8 cellular contexts compared by ENCODE assay signal in the genomic region with DNA sequence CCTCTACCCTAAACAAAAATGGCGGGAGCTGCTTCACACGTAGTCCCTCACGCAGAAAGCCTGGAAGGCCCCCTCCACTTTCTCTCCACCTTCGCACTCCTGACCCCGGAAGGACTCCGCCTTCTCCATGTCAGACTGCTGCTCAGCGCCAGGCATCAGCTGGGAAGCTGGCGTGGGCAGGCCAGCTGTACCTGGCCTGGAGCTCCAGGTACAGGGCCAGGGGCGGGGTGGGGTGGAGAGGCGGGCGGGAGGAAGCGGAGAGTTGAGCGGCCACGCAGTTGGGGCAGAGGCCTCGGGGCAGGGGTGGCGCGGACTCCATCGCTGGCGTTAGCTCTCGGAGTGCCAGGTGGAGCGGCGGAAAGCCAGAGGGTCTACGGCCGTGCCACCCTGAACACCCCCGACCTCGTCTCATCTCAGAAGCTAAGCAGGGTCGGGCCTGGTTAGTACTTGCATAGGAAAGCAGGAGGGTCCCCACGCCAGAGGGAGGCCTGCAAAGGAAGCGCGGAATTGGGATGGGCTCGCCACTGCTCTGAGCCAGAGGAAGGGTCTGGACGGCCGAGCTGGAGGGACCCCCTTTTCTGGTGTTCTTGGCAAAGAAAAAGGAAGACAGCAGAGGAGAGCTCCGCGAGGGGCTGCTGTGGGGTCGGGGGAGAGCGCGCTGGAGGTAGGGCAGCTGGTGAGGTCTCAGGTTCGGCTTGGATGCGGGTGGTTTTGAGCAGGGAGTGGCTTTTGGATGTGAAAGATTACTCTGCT. TPM values are rescaled to one million over a fixed set of nuclear protein-coding genes. Genes with fewer than 3 reads are reported as not detected.
DNase-seq lines count a peak whose midpoint lies in the region; ATAC-seq and TF ChIP-seq lines count a peak whose summit lies in the region.

A gene with protein sequence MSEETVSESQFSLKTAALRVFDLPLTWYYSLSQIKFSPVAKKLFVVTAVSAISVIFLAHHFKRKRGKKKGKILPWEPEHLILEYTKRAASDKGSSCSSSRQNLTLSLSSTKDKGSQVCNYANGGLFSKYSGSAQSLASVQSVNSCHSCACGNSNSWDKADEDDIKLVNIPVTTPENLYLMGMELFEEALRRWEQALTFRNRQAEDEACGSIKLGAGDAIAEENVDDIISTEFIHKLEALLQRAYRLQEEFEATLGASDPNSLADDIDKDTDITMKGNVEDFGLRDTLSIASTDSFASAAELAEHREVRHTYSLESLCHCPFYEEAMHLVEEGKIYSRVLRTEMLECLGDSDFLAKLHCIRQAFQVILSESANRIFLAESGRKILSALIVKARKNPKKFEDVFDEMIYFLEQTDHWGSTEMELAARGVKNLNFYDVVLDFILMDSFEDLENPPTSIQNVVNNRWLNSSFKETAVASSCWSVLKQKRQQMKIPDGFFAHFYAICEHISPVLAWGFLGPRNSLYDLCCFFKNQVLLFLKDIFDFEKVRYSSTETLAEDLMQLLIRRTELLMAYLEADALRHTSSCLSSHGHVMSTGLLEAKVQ (plus strand): TSS at position 121 of the 753 bp plus-strand sequence. CDS start 3,604 bp downstream, outside the sequence.

- intact Hi-C loops in natural killer cell (cut with micrococcal nuclease), result loop anchor here (1.0 to 5.0 kb wide), 2 partner anchors 20 to 97 kb away; a partner anchor contains a TSS

- H3K4me3 ChIP-seq in LNCaP clone FGC (ENCODE audit: low read depth, low read length), result peak within 1 kb of the TSS; percentile 94

- H3K4me1 Mint-ChIP-seq in activated T-helper 17 cell treated with anti-CD3 and anti-CD28 coated beads, Interleukin-2, amount 50 U/mL, for 72 hours, result peaks cover 14% of the 10 kb centered on the region
- peaks cover 27 to 32% of the 10 kb centered on the region in 2 donors for H3K4me1 Mint-ChIP-seq in natural killer cell

- no peak for TF ChIP-seq CTCF in LNCaP clone FGC (IDR thresholded peaks at IDR 0.05; ENCODE audit: control insufficient read depth, extremely low read depth, insufficient read depth)
- no peak for TF ChIP-seq CTCF in natural killer cell (IDR thresholded peaks at IDR 0.05)

- H3K9me3 Mint-ChIP-seq in activated T-helper 17 cell treated with anti-CD3 and anti-CD28 coated beads, Interleukin-2, amount 50 U/mL, for 72 hours, result no peaks in the 10 kb centered on the region
- H3K9me3 Mint-ChIP-seq in natural killer cell, result no peaks in the 10 kb centered on the region

- H3K27ac Mint-ChIP-seq in activated T-helper 17 cell treated with anti-CD3 and anti-CD28 coated beads, Interleukin-2, amount 50 U/mL, for 72 hours, result peak within 1 kb of the TSS; percentile 93
- H3K27ac Mint-ChIP-seq in natural killer cell, result peak within 1 kb of the TSS; percentile 85 to 96

- peaks cover 28% of the 10 kb centered on the region for H3K36me3 Mint-ChIP-seq in activated T-helper 17 cell treated with anti-CD3 and anti-CD28 coated beads, Interleukin-2, amount 50 U/mL, for 72 hours (ENCODE audit: low read depth)
- peaks cover 5% of the 10 kb centered on the region for H3K36me3 Mint-ChIP-seq in natural killer cell

- DNase-seq in EL (peak; percentile 90), H4 (ENCODE audit: low spot score) (peak; percentile 68), LNCaP clone FGC (ENCODE audit: low read depth) (peak; percentile 93), RPMI8226 (peak; percentile 86), fibroblast of peridontal ligament (ENCODE audit: extremely low read depth) (peak; percentile 91), natural killer cell (peak; percentile 67)
- DNase-seq in stimulated activated naive CD4-positive, alpha-beta T cell (lab: John Stamatoyannopoulos, UW), result peak; percentile 73 to 90 (median 84)

- no peaks in the 10 kb centered on the region for H3K27me3 Mint-ChIP-seq in activated T-helper 17 cell treated with anti-CD3 and anti-CD28 coated beads, Interleukin-2, amount 50 U/mL, for 72 hours
- H3K27me3 Mint-ChIP-seq in natural killer cell (ENCODE audit: low read depth in 2 of 2), result no peaks in the 10 kb centered on the region

- peak within 1 kb of the TSS; percentile 97 for H3K4me3 Mint-ChIP-seq in activated T-helper 17 cell treated with anti-CD3 and anti-CD28 coated beads, Interleukin-2, amount 50 U/mL, for 72 hours
- peak within 1 kb of the TSS; percentile 95 for H3K4me3 Mint-ChIP-seq in natural killer cell

- peak; percentile 99 for ATAC-seq in activated T-helper 17 cell treated with anti-CD3 and anti-CD28 coated beads, Interleukin-2, amount 50 U/mL, for 72 hours (replicated peaks)
- ATAC-seq in natural killer cell, result peak; percentile 94 to 97 (median 96)

RNA-seq across cellular contexts. Expression of the gene that starts here (rescaled TPM):
- total RNA-seq in H4 (2014; rRNA removed; shearing (Covaris generic)), result 5.7 and 7.6 TPM in 2 replicates
- 10 to 100 TPM in 1 of 2 donors, 1 to 10 TPM in 1; 9.5 to 13.9 TPM for total RNA-seq in activated T-helper 17 cell treated with anti-CD3 and anti-CD28 coated beads, Interleukin-2, amount 50 U/mL, for 72 hours
- 10 to 100 TPM; 13.6 to 16.9 (median 15.6) TPM for total RNA-seq in natural killer cell

Comparison
In these comparisons a context has a peak if more than half of its experiments do, and no peak if none do; other contexts are left out.
1. Peak in every context shown above with its lines: DNase-seq, ATAC-seq and H3K4me3 ChIP-seq.